Comparison of ENCODE assay signal across 1 cellular context in the genomic region with DNA sequence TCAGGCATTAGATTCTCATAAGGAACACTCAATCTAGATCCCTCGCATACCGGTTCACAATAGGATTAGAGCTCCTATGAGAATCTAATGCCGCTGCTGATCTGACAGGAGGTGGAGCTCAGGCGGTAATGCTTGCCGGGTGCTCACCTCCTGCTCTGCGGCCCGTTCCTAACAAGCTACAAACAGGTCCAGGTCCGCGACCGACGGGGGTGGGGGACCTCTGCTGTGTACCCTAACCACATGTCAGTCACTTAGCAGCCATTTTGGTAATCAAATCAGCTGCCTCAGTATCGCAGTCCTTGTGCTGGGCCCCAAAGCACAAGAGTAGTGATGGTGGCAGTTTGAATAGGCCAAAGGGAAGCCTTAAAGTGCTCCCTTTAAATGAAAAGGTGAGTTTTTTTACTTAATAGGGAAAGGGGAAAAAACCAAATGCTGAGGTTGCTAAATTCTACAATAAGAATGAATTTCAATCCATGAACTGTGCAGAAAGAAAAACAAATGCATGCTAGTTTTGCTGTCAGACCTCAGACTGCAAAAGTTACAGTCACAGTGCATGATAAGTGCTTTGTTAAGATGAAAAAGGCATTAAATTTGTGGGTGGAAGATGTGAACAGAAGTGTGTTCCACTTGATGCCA.
TF ChIP-seq lines count a peak whose summit lies in the region.

No MANE protein-coding gene starts in this region.

TF ChIP-seq in K562, 482 proteins besides CTCF, POLR2A, EP300 and RAD21:
- no peak for TF ChIP-seq MCM7 (IDR thresholded peaks at IDR 0.05)
- 0 out of 2 replicates have a peak, but pooled peaks have one; percentile 19 for TF ChIP-seq MAFF (IDR thresholded peaks at IDR 0.05; ENCODE audit: low read length)
- TF ChIP-seq ZNF316 (IDR thresholded peaks at IDR 0.05), result peak; percentile 63
- TF ChIP-seq C11orf30 (IDR thresholded peaks at IDR 0.05; ENCODE audit: low read depth), result peak; percentile 13; the same call in 1 of the 2 replicates
